In genomic region chr20:50115041-50115512, GRCh38 we compare ENCODE assay signal across 8 cellular contexts. TPM values are rescaled to one million over a fixed set of nuclear protein-coding genes. Genes with fewer than 3 reads are reported as not detected.
DNase-seq lines count a peak whose midpoint lies in the region; ATAC-seq and TF ChIP-seq lines count a peak whose summit lies in the region.

No MANE protein-coding gene starts in this region.

- intact Hi-C loops in dendritic cell treated with granulocyte-macrophage colony-stimulating factor and Interleukin-4, amounts not matched to agents 40 ng/mL and 50 ng/mL, for 4 days (cut with micrococcal nuclease), result no loop called here

- no peaks in the 10 kb centered on the region for H3K27me3 Mint-ChIP-seq in dendritic cell treated with granulocyte-macrophage colony-stimulating factor and Interleukin-4, amounts not matched to agents 40 ng/mL and 50 ng/mL, for 4 days
- H3K27me3 Mint-ChIP-seq in nephron (ENCODE audit: low read depth), result no peaks in the 10 kb centered on the region

- peaks cover 4% of the 10 kb centered on the region; the same call in 1 of the 2 replicates for H3K36me3 ChIP-seq in BE2C

- H3K36me3 Mint-ChIP-seq in dendritic cell treated with granulocyte-macrophage colony-stimulating factor and Interleukin-4, amounts not matched to agents 40 ng/mL and 50 ng/mL, for 4 days (ENCODE audit: low read depth), result peaks cover 12% of the 10 kb centered on the region
- peaks cover 5% of the 10 kb centered on the region for H3K36me3 Mint-ChIP-seq in nephron (ENCODE audit: low read depth)

- H3K4me3 Mint-ChIP-seq in dendritic cell treated with granulocyte-macrophage colony-stimulating factor and Interleukin-4, amounts not matched to agents 40 ng/mL and 50 ng/mL, for 4 days, result peak overlapping the region; percentile 75
- H3K4me3 Mint-ChIP-seq in nephron, result peak overlapping the region; percentile 82 to 100 (median 99)

- DNase-seq in BE2C (no peak), LNCaP clone FGC (ENCODE audit: low read depth) (no peak), NCI-H345 treated with DMSO at 0.1 percent for 48 hours (lab: John Stamatoyannopoulos, UW; ENCODE audit: unreplicated experiment) (no peak), A172 (ENCODE audit: low spot score) (no peak)

- TF ChIP-seq CTCF in BE2C (IDR thresholded peaks at IDR 0.05; ENCODE audit: low read depth, low read length) (no peak), LNCaP clone FGC (IDR thresholded peaks at IDR 0.05; ENCODE audit: control insufficient read depth, extremely low read depth, insufficient read depth) (no peak), nephron (IDR thresholded peaks at IDR 0.05; ENCODE audit: unreplicated experiment in 3 of 3) (no peak)

- no peaks in the 10 kb centered on the region for H3K9me3 ChIP-seq in BE2C

- H3K4me1 ChIP-seq in BE2C, result peaks cover 4% of the 10 kb centered on the region; the same call in 1 of the 2 replicates

- peaks cover 58% of the 10 kb centered on the region for H3K4me1 Mint-ChIP-seq in dendritic cell treated with granulocyte-macrophage colony-stimulating factor and Interleukin-4, amounts not matched to agents 40 ng/mL and 50 ng/mL, for 4 days (ENCODE audit: low read depth)
- H3K4me1 Mint-ChIP-seq in nephron, result peaks cover 53% of the 10 kb centered on the region

- ATAC-seq in GM18867 (IDR thresholded peaks at IDR 0.05; ENCODE audit: unreplicated experiment) (no peak), GM21526 (IDR thresholded peaks at IDR 0.05; ENCODE audit: low FRiP score, unreplicated experiment) (no peak)

- peak overlapping the region; percentile 86 for H3K27ac Mint-ChIP-seq in dendritic cell treated with granulocyte-macrophage colony-stimulating factor and Interleukin-4, amounts not matched to agents 40 ng/mL and 50 ng/mL, for 4 days
- peak overlapping the region; percentile 80 to 92 (median 85) for H3K27ac Mint-ChIP-seq in nephron

- no peaks in the 10 kb centered on the region for H3K9me3 Mint-ChIP-seq in dendritic cell treated with granulocyte-macrophage colony-stimulating factor and Interleukin-4, amounts not matched to agents 40 ng/mL and 50 ng/mL, for 4 days
- H3K9me3 Mint-ChIP-seq in nephron, result no peaks in the 10 kb centered on the region

- H3K4me3 ChIP-seq in BE2C (ENCODE audit: low read depth, low read length), result peak overlapping the region; percentile 70
- peak overlapping the region; percentile 62 for H3K4me3 ChIP-seq in LNCaP clone FGC (ENCODE audit: low read depth, low read length)

- no peaks in the 10 kb centered on the region for H3K27me3 ChIP-seq in BE2C

RNA-seq across cellular contexts. Expression of gene UBE2V1, which starts 2.1 kb away (rescaled TPM):
- polyA plus RNA-seq in BE2C (2012; ENCODE audit: insufficient read depth, insufficient read length, low read depth), result 88.4 TPM
- total RNA-seq in A172 (2014; rRNA removed; shearing (Covaris generic)), result 58.9 and 59.1 TPM in 2 replicates

RNA-seq across cellular contexts. Expression of gene PEDS1, which starts 38.4 kb away (rescaled TPM):
- polyA plus RNA-seq in BE2C (2012; ENCODE audit: insufficient read depth, insufficient read length, low read depth), result 81.0 TPM
- 46.3 and 48.7 TPM in 2 replicates for total RNA-seq in A172 (2014; rRNA removed; shearing (Covaris generic))
